8 cellular contexts compared by ENCODE assay signal in genomic region chr1:9250336-9250585, GRCh38. TPM values are rescaled to one million over a fixed set of nuclear protein-coding genes. Genes with fewer than 3 reads are reported as not detected.
DNase-seq lines count a peak whose midpoint lies in the region; ATAC-seq, FAIRE-seq and TF ChIP-seq lines count a peak whose summit lies in the region.

No MANE protein-coding gene starts in this region.

- TF ChIP-seq RAD21 in K562 (CRISPR knock-in tag; conservative IDR thresholded peaks at IDR 0.05 in 1 of 2, IDR thresholded peaks at IDR 0.05 in 1 of 2), result no peak

- H3K18ac ChIP-seq in mesenchymal stem cell (ENCODE audit: low read depth in 1 of 2, low read length in 2 of 2), result peak overlapping the region; percentile 26 to 61

- H2BK5ac ChIP-seq in mesenchymal stem cell (ENCODE audit: low read depth, low read length, poor library complexity, severe bottlenecking), result no peak overlapping the region

- H3K23ac ChIP-seq in mesenchymal stem cell (ENCODE audit: low read length in 2 of 2), result peak overlapping the region in 1 of 2 experiments; percentile 5

- no peaks in the 10 kb centered on the region for H3K79me2 ChIP-seq in K562 (ENCODE audit: control insufficient read depth, insufficient read depth, low read length)

- no peak for DNase-seq in K562 (ENCODE audit: extremely low read depth in 1 of 4, low spot score in 3 of 4)
- DNase-seq in mesenchymal stem cell, result no peak

- no peak overlapping the region for H2BK120ac ChIP-seq in mesenchymal stem cell (ENCODE audit: low read depth, low read length)

- peak overlapping the region; percentile 69 for H4K91ac ChIP-seq in mesenchymal stem cell (ENCODE audit: low read length)

- no peaks in the 10 kb centered on the region for H3K9me3 ChIP-seq in HEK293 (ENCODE audit: control insufficient read depth, insufficient read depth, low read depth, low read length)
- H3K9me3 ChIP-seq in K562 (replicated peaks; ENCODE audit: control insufficient read depth, insufficient read depth, low read depth, low read length), result no peaks in the 10 kb centered on the region
- H3K9me3 ChIP-seq in mesenchymal stem cell (ENCODE audit: control insufficient read depth, low read length), result no peaks in the 10 kb centered on the region

- H3K4me3 ChIP-seq in HEK293 (ENCODE audit: low read depth, low read length) (no peak overlapping the region), K562 (no peak overlapping the region), mesenchymal stem cell (ENCODE audit: insufficient read depth in 1 of 2, low read depth in 1 of 2, low read length in 2 of 2) (no peak overlapping the region), skin epidermis (peak overlapping the region in 2 of 7 experiments; percentile 6 to 28)

- ATAC-seq in K562 (no peak; the same call in 2 of the 3 replicates), HG03354 (IDR thresholded peaks at IDR 0.05; ENCODE audit: poor library complexity, severe bottlenecking, unreplicated experiment) (no peak), GM21717 (IDR thresholded peaks at IDR 0.05; ENCODE audit: unreplicated experiment) (no peak), HG03135 (IDR thresholded peaks at IDR 0.05; ENCODE audit: unreplicated experiment) (no peak), GM18873 (IDR thresholded peaks at IDR 0.05; ENCODE audit: low FRiP score, unreplicated experiment) (no peak)

- in situ Hi-C loops in K562 (cut with MboI), result no loop called here

- POLR2A ChIA-PET in HEK293 (lab: Yijun Ruan, JAX) (interaction anchor here (0.7 kb wide), 1 partner anchor 209 kb away, joined by 4 read pairs; no protein-coding TSS in a partner anchor), K562 (lab: Yijun Ruan, JAX) (interaction anchor here (0.6 to 0.9 kb wide), 2 partner anchors 18 to 300 kb away, joined by 3 read pairs; no protein-coding TSS in a partner anchor)

- H3K36me3 ChIP-seq in HEK293 (ENCODE audit: control insufficient read depth in 2 of 2, insufficient read depth in 1 of 2, low read length in 2 of 2) (peaks cover 0 to 43% of the 10 kb centered on the region in 2 experiments; a peak in 1 of 3 replicates), K562 (ENCODE audit: control insufficient read depth, insufficient read depth, low read length) (no peaks in the 10 kb centered on the region), mesenchymal stem cell (ENCODE audit: control insufficient read depth in 1 of 2, insufficient read depth in 2 of 2, low read depth in 1 of 2, low read length in 2 of 2) (peaks cover 29 to 66% of the 10 kb centered on the region in 2 experiments)

- 38% methylated on average over 2 of the region's 4 CpGs for WGBS in K562 (ENCODE audit: insufficient coverage, low coverage, missing lambda C conversion rate)
- WGBS in mesenchymal stem cell, result 65% methylated on average over 4 of the region's 4 CpGs

- peaks cover 6% of the 10 kb centered on the region for H3K79me1 ChIP-seq in mesenchymal stem cell (replicated peaks; ENCODE audit: low read length, poor library complexity, severe bottlenecking)

- no peak overlapping the region for H3K27ac ChIP-seq in HEK293 (ENCODE audit: extremely low read depth, low read depth, low read length)
- H3K27ac ChIP-seq in K562 (ENCODE audit: extremely low read depth, low read depth, low read length), result no peak overlapping the region
- peak overlapping the region; percentile 0 for H3K27ac ChIP-seq in mesenchymal stem cell (ENCODE audit: low read length, poor library complexity, severe bottlenecking)
- peak overlapping the region in 14 of 21 experiments; percentile 48 to 86 (median 70) for H3K27ac ChIP-seq in skin epidermis

- intact Hi-C loops in K562 (cut with micrococcal nuclease), result no loop called here

- H4K8ac ChIP-seq in mesenchymal stem cell (ENCODE audit: low read length), result peak overlapping the region; percentile 41

- H3K27me3 ChIP-seq in K562 (ENCODE audit: control insufficient read depth in 2 of 2, insufficient read depth in 2 of 2, low read length in 2 of 2) (peaks cover 25 to 72% of the 10 kb centered on the region in 2 experiments; a peak in 4 of 5 replicates), mesenchymal stem cell (ENCODE audit: control insufficient read depth in 1 of 2, insufficient read depth in 1 of 2, low read length in 2 of 2) (no peaks in the 10 kb centered on the region)

- no peak overlapping the region for H3K4me2 ChIP-seq in K562 (ENCODE audit: insufficient read depth, low read length)
- no peak overlapping the region for H3K4me2 ChIP-seq in mesenchymal stem cell (ENCODE audit: low read length, poor library complexity, severe bottlenecking)

- BruUV-seq in K562 (replicated peaks; lab: Mats Ljungman, UMichigan), result no TSS peak

- H3K4ac ChIP-seq in mesenchymal stem cell (ENCODE audit: low read depth in 1 of 2, low read length in 2 of 2), result peak overlapping the region in 1 of 2 experiments; percentile 40

- no peaks in the 10 kb centered on the region for H3K9me1 ChIP-seq in K562 (ENCODE audit: control insufficient read depth, insufficient read depth, low read length)

- CTCF ChIA-PET in HEK293 (lab: Yijun Ruan, JAX), result interaction anchor here (0.6 to 2.0 kb wide), 10 partner anchors 11 to 564 kb away, joined by 3 to 6 read pairs (median 4); no protein-coding TSS in a partner anchor
- CTCF ChIA-PET in K562 (lab: Yijun Ruan, JAX; ENCODE audit: low intra/inter-chr PET ratio), result interaction anchor here (1.1 kb wide), 1 partner anchor 255 kb away, joined by 3 read pairs; no protein-coding TSS in a partner anchor

- no peak for FAIRE-seq in K562 (lab: Jason Lieb, UNC)

- TF ChIP-seq CTCF in HEK293 (tag by site-specific recombination; IDR thresholded peaks at IDR 0.05), result no peak
- TF ChIP-seq CTCF in K562 (IDR thresholded peaks at IDR 0.05 in 2 of 3, conservative IDR thresholded peaks at IDR 0.05 in 1 of 3; ENCODE audit: insufficient read depth in 2 of 3, low read depth in 1 of 3, low read length in 3 of 3), result no peak

- no peaks in the 10 kb centered on the region for H3K4me1 ChIP-seq in HEK293 (ENCODE audit: control insufficient read depth, insufficient read depth, low read length)
- H3K4me1 ChIP-seq in K562 (replicated peaks in 1 of 2; ENCODE audit: control insufficient read depth in 2 of 2, insufficient read depth in 2 of 2, low read length in 2 of 2), result peaks cover 0 to 21% of the 10 kb centered on the region in 2 experiments; a peak in 1 of 5 replicates
- H3K4me1 ChIP-seq in mesenchymal stem cell (ENCODE audit: control insufficient read depth, insufficient read depth, low read depth, low read length), result peaks cover 33% of the 10 kb centered on the region

- peak overlapping the region; percentile 13 for H2BK15ac ChIP-seq in mesenchymal stem cell (ENCODE audit: low read depth, poor library complexity, severe bottlenecking)

- peaks cover 22% of the 10 kb centered on the region; the same call in 1 of the 2 replicates for H4K20me1 ChIP-seq in K562 (replicated peaks; ENCODE audit: control insufficient read depth, insufficient read depth, low read length)

- peak overlapping the region in 1 of 2 experiments; percentile 8 for H2BK12ac ChIP-seq in mesenchymal stem cell (ENCODE audit: low read length in 2 of 2)

- H2AFZ ChIP-seq in K562 (ENCODE audit: low read depth, low read length) (no peak overlapping the region), mesenchymal stem cell (ENCODE audit: low read depth, low read length) (no peak overlapping the region)

- H2AK5ac ChIP-seq in mesenchymal stem cell (ENCODE audit: low read length, severe bottlenecking), result no peak overlapping the region

- H3K14ac ChIP-seq in mesenchymal stem cell (ENCODE audit: low read length in 2 of 2), result peak overlapping the region in 1 of 2 experiments; percentile 2

- no peak overlapping the region for H3K9ac ChIP-seq in K562 (ENCODE audit: insufficient read depth in 1 of 2, low read depth in 2 of 2, low read length in 2 of 2)
- no peak overlapping the region for H3K9ac ChIP-seq in mesenchymal stem cell (ENCODE audit: low read length)

- no peak for TF ChIP-seq EP300 in K562 (IDR thresholded peaks at IDR 0.05; ENCODE audit: low read length)

- TF ChIP-seq POLR2A in K562 (conservative IDR thresholded peaks at IDR 0.05), result no peak

RNA-seq across cellular contexts. Expression of gene H6PD, which starts 15.7 kb away (rescaled TPM):
- 1.6 and 4.4 TPM in 2 replicates for total RNA-seq in K562 (2011; cell fraction: chromatin; rRNA removed; ENCODE audit: low replicate concordance)
- total RNA-seq in K562 (2011; cell fraction: nucleolus; rRNA removed), result 3.2 and 3.8 TPM in 2 replicates
- total RNA-seq in K562 (2011; cell fraction: nucleoplasm; rRNA removed), result 3.3 and 3.5 TPM in 2 replicates
- 1.0 and 1.5 TPM in 2 replicates for total RNA-seq in K562 (2014; rRNA removed)
- total RNA-seq in K562 (2014; rRNA removed; fragmentation: Illumina TruSeq; extraction: Trizol), result 0.84 and 1.2 TPM in 2 replicates
- 1.5 and 1.7 TPM in 2 replicates for total RNA-seq in K562 (2015; rRNA removed; fragmentation: Illumina TruSeq; extraction: Trizol)
- 1.8 and 2.5 TPM in 2 replicates for total RNA-seq in K562 (2021)
- 0.82 and 1.9 TPM in 2 replicates for polyA plus RNA-seq in K562 (2011; rRNA removed)
- 1.4 and 1.8 TPM in 2 replicates for polyA plus RNA-seq in K562 (2011; cell fraction: cytosol; rRNA removed)
- polyA plus RNA-seq in K562 (2011; cell fraction: nucleus; rRNA removed), result 1.7 and 1.8 TPM in 2 replicates
- 1.5 and 6.3 TPM in 2 replicates for polyA plus RNA-seq in K562 (2012)
- 0.95 and 1.1 TPM in 2 replicates for polyA plus RNA-seq in K562 (2014; fragmentation: Illumina TruSeq; extraction: Trizol)
- under 1 TPM; 0.04 to 0.08 TPM for polyA plus RNA-seq in K562 (2014; fragmentation: Nextera tagmentation; extraction: Ambion mirVana)
- polyA plus RNA-seq in K562 (2014; rRNA removed), result 1.1 and 1.2 TPM in 2 replicates
- 0.95 and 1.0 TPM in 2 replicates for polyA minus RNA-seq in K562 (2011; rRNA and poly(A)+ RNA removed)
- polyA minus RNA-seq in K562 (2011; cell fraction: cytosol; rRNA and poly(A)+ RNA removed), result 1.7 and 2.8 TPM in 2 replicates
- polyA minus RNA-seq in K562 (2011; cell fraction: nucleus; rRNA and poly(A)+ RNA removed), result 0.81 and 1.00 TPM in 2 replicates
- 30.1 TPM for polyA plus RNA-seq in mesenchymal stem cell (2013, experiment 1 of 2)
- polyA plus RNA-seq in mesenchymal stem cell (2013, experiment 2 of 2), result 29.4 TPM

RNA-seq across cellular contexts. Expression of gene SPSB1, which starts 42.4 kb away (rescaled TPM):
- not detected in 2 replicates for total RNA-seq in K562 (2011; cell fraction: chromatin; rRNA removed; ENCODE audit: low replicate concordance)
- 0.33 TPM in 1 of 2 replicates, not detected in the other for total RNA-seq in K562 (2011; cell fraction: nucleolus; rRNA removed)
- not detected in 2 replicates for total RNA-seq in K562 (2011; cell fraction: nucleoplasm; rRNA removed)
- 0.08 TPM in 1 of 2 replicates, not detected in the other for total RNA-seq in K562 (2014; rRNA removed)
- not detected in 2 replicates for total RNA-seq in K562 (2014; rRNA removed; fragmentation: Illumina TruSeq; extraction: Trizol)
- total RNA-seq in K562 (2015; rRNA removed; fragmentation: Illumina TruSeq; extraction: Trizol), result 0.08 TPM in 1 of 2 replicates, not detected in the other
- total RNA-seq in K562 (2021), result 0.22 and 0.35 TPM in 2 replicates
- polyA plus RNA-seq in K562 (2011; rRNA removed), result 0.09 and 0.14 TPM in 2 replicates
- polyA plus RNA-seq in K562 (2011; cell fraction: cytosol; rRNA removed), result 0.04 and 0.15 TPM in 2 replicates
- 0.17 TPM in 1 of 2 replicates, not detected in the other for polyA plus RNA-seq in K562 (2011; cell fraction: nucleus; rRNA removed)
- polyA plus RNA-seq in K562 (2012), result 0.09 and 0.10 TPM in 2 replicates
- polyA plus RNA-seq in K562 (2014; fragmentation: Illumina TruSeq; extraction: Trizol), result 0.22 TPM in 1 of 2 replicates, not detected in the other
- polyA plus RNA-seq in K562 (2014; fragmentation: Nextera tagmentation; extraction: Ambion mirVana), result under 1 TPM in 1 of 2 experiments, not detected in 1; 0.06 TPM
- polyA plus RNA-seq in K562 (2014; rRNA removed), result 0.65 TPM in 1 of 2 replicates, not detected in the other
- 0.12 TPM in 1 of 2 replicates, not detected in the other for polyA minus RNA-seq in K562 (2011; rRNA and poly(A)+ RNA removed)
- 0.55 TPM in 1 of 2 replicates, not detected in the other for polyA minus RNA-seq in K562 (2011; cell fraction: cytosol; rRNA and poly(A)+ RNA removed)
- 0.11 TPM in 1 of 2 replicates, not detected in the other for polyA minus RNA-seq in K562 (2011; cell fraction: nucleus; rRNA and poly(A)+ RNA removed)
- polyA plus RNA-seq in mesenchymal stem cell (2013, experiment 1 of 2), result 34.8 TPM
- 35.0 TPM for polyA plus RNA-seq in mesenchymal stem cell (2013, experiment 2 of 2)

Comparison
In these comparisons a context has a peak if more than half of its experiments do, and no peak if none do; other contexts are left out.
1. H3K27ac ChIP-seq: peak in mesenchymal stem cell (single experiment) and skin epidermis (14 of 21); none in HEK293 (single experiment) and K562 (single experiment).